Comparison of ENCODE assay signal across 25 cellular contexts in the genomic region with DNA sequence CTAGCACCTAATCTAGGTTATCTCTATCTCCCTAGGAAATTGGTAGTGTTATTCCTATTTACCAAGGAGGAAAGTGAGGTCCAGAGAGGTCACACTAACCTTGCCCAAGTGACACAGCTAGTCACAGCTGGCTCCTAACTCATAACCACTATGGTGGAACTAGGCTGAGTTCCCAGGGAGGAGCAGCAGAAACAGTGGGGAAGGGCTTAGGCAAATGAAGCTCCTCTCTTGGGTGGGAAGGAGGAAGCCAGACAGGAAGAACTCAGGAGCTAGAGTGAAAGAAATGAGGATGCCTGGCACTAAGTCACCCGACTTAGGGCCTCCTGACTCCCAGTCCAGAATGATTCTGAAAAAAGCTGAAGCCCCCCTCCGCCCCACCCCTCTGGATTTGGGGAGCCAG. TPM values are rescaled to one million over a fixed set of nuclear protein-coding genes. Genes with fewer than 3 reads are reported as not detected.
DNase-seq lines count a peak whose midpoint lies in the region; ATAC-seq and TF ChIP-seq lines count a peak whose summit lies in the region.
"Had no signal": no experiment of that assay in that cellular context is flagged by ENCODE, and none has a peak within 500 bp of the region (broad histone marks: within the 10 kb centered on the region; RNA-seq: fewer than 3 reads in every experiment).

No MANE protein-coding gene starts in this region.

- in situ Hi-C loops in gastrocnemius medialis (cut with MboI; ENCODE audit: low sequenced_read_pairs in 4 of 4), result no loop called here

- no peak overlapping the region for H3K23ac ChIP-seq in mesenchymal stem cell (ENCODE audit: low read length in 2 of 2)

- no peak overlapping the region for H3K4ac ChIP-seq in mesenchymal stem cell (ENCODE audit: low read depth in 1 of 2, low read length in 2 of 2)

- no peak overlapping the region for H2BK15ac ChIP-seq in mesenchymal stem cell (ENCODE audit: low read depth, poor library complexity, severe bottlenecking)

- peak overlapping the region; percentile 22 for H3K27ac Mint-ChIP-seq in chondrocyte (ENCODE audit: unreplicated experiment)
- H3K27ac Mint-ChIP-seq in nephron progenitor cell, result peak overlapping the region; percentile 64
- H3K27ac Mint-ChIP-seq: dendritic cell treated with granulocyte-macrophage colony-stimulating factor and Interleukin-4, amounts not matched to agents 40 ng/mL and 50 ng/mL, for 4 days; memory B cell had no signal

- 100% methylated on average over 2 of the region's 2 CpGs for WGBS in mesenchymal stem cell

- POLR2A ChIA-PET in A673 (lab: Charles Lee; ENCODE audit: low non-redundant PET), result no interaction called here

- no peak overlapping the region for H3K14ac ChIP-seq in mesenchymal stem cell (ENCODE audit: low read length in 2 of 2)

- H3K27ac ChIP-seq in A673 (ENCODE audit: low read depth, low read length, poor library complexity, severe bottlenecking) (peak overlapping the region; percentile 72), mesenchymal stem cell (ENCODE audit: low read length, poor library complexity, severe bottlenecking) (no peak overlapping the region), gastrocnemius medialis (no peak overlapping the region)
- H3K27ac ChIP-seq: adrenal gland, thoracic aorta had no signal

- H2BK5ac ChIP-seq in mesenchymal stem cell (ENCODE audit: low read depth, low read length, poor library complexity, severe bottlenecking), result no peak overlapping the region

- H3K4me1 ChIP-seq in A673 (ENCODE audit: insufficient read depth, low read length, poor library complexity, severe bottlenecking), result peaks cover 61% of the 10 kb centered on the region
- peaks cover 14% of the 10 kb centered on the region for H3K4me1 ChIP-seq in mesenchymal stem cell (ENCODE audit: control insufficient read depth, insufficient read depth, low read depth, low read length)
- H3K4me1 ChIP-seq in gastrocnemius medialis, result peaks cover 15 to 24% of the 10 kb centered on the region in 2 donors
- H3K4me1 ChIP-seq: BE2C had no signal

- H3K9me3 Mint-ChIP-seq in chondrocyte (ENCODE audit: low read depth) (no peaks in the 10 kb centered on the region), nephron progenitor cell (no peaks in the 10 kb centered on the region)
- H3K9me3 Mint-ChIP-seq: dendritic cell treated with granulocyte-macrophage colony-stimulating factor and Interleukin-4, amounts not matched to agents 40 ng/mL and 50 ng/mL, for 4 days; memory B cell had no signal

- no peak overlapping the region for H3K4me3 ChIP-seq in A673 (ENCODE audit: low read depth, low read length, poor library complexity, severe bottlenecking)
- H3K4me3 ChIP-seq in mesenchymal stem cell (ENCODE audit: insufficient read depth in 1 of 2, low read depth in 1 of 2, low read length in 2 of 2), result no peak overlapping the region
- no peak overlapping the region for H3K4me3 ChIP-seq in gastrocnemius medialis
- H3K4me3 ChIP-seq: adrenal gland, smooth muscle cell, thoracic aorta had no signal

- intact Hi-C loops in A673 (cut with micrococcal nuclease; ENCODE audit: unreplicated experiment) (no loop called here), gastrocnemius medialis (cut with DNase I; ENCODE audit: low total_unique reads) (no loop called here)

- no peak overlapping the region for H3K18ac ChIP-seq in mesenchymal stem cell (ENCODE audit: low read depth in 1 of 2, low read length in 2 of 2)

- H4K91ac ChIP-seq in mesenchymal stem cell (ENCODE audit: low read length), result no peak overlapping the region

- no peak for ATAC-seq in HG02678 (IDR thresholded peaks at IDR 0.05; ENCODE audit: unreplicated experiment)
- ATAC-seq in gastrocnemius medialis, result no peak
- ATAC-seq: Right ventricle myocardium inferior had no signal

- H3K27me3 ChIP-seq in A673 (replicated peaks; ENCODE audit: insufficient read depth, low read depth, low read length, poor library complexity) (no peaks in the 10 kb centered on the region), mesenchymal stem cell (ENCODE audit: control insufficient read depth in 1 of 2, insufficient read depth in 1 of 2, low read length in 2 of 2) (no peaks in the 10 kb centered on the region), gastrocnemius medialis (no peaks in the 10 kb centered on the region)
- H3K27me3 ChIP-seq: adrenal gland, BE2C had no signal

- no peak overlapping the region for H3K4me3 Mint-ChIP-seq in chondrocyte (ENCODE audit: unreplicated experiment)
- H3K4me3 Mint-ChIP-seq in nephron progenitor cell, result no peak overlapping the region
- H3K4me3 Mint-ChIP-seq: dendritic cell treated with granulocyte-macrophage colony-stimulating factor and Interleukin-4, amounts not matched to agents 40 ng/mL and 50 ng/mL, for 4 days; memory B cell had no signal

- peaks cover 2% of the 10 kb centered on the region for H3K79me1 ChIP-seq in mesenchymal stem cell (replicated peaks; ENCODE audit: low read length, poor library complexity, severe bottlenecking)

- DNase-seq in A673 (ENCODE audit: low spot score), result peak; percentile 60
- DNase-seq in Kasumi-1 (lab: John Stamatoyannopoulos, UW), result peak; percentile 61 to 63
- no peak for DNase-seq in chondrocyte (ENCODE audit: low spot score)
- DNase-seq in nephron progenitor cell, result no peak
- no peak for DNase-seq in mesenchymal stem cell
- no peak for DNase-seq in gastrocnemius medialis
- DNase-seq in central memory CD4-positive, alpha-beta T cell, result no peak
- DNase-seq: activated CD4-positive, alpha-beta T cell treated with anti-CD3 and anti-CD28 coated beads, Interleukin-2, amount 50 U/mL, for 4 hours; activated CD8-positive, alpha-beta memory T cell treated with anti-CD3 and anti-CD28 coated beads, Interleukin-2, amount 50 U/mL, for 48 hours; activated gamma-delta T cell; adrenal gland; BE2C; DMS79 treated with DMSO at 0.1 percent for 48 hours; HCEC 1CT; NCI-H1105; NCI-H446; occipital lobe; OCI-M1; retina had no signal

- H3K36me3 ChIP-seq in A673 (ENCODE audit: insufficient read depth, low read length, poor library complexity, severe bottlenecking) (peaks cover 38% of the 10 kb centered on the region), mesenchymal stem cell (ENCODE audit: control insufficient read depth in 1 of 2, insufficient read depth in 2 of 2, low read depth in 1 of 2, low read length in 2 of 2) (peaks cover 45 to 53% of the 10 kb centered on the region in 2 experiments), gastrocnemius medialis (peaks cover 0 to 34% of the 10 kb centered on the region in 2 donors)

- H3K4me1 Mint-ChIP-seq in chondrocyte (ENCODE audit: low read depth) (peaks cover 17% of the 10 kb centered on the region), nephron progenitor cell (peaks cover 50% of the 10 kb centered on the region)

- H2AK5ac ChIP-seq in mesenchymal stem cell (ENCODE audit: low read length, severe bottlenecking), result no peak overlapping the region

- no peak for TF ChIP-seq POLR2A in gastrocnemius medialis (IDR thresholded peaks at IDR 0.05)

- H3K36me3 Mint-ChIP-seq in chondrocyte (ENCODE audit: low read depth), result peaks cover 24% of the 10 kb centered on the region
- peaks cover 52% of the 10 kb centered on the region for H3K36me3 Mint-ChIP-seq in nephron progenitor cell (ENCODE audit: low read depth)

- H3K9me3 ChIP-seq in A673 (ENCODE audit: low read depth, low read length, poor library complexity, severe bottlenecking), result no peaks in the 10 kb centered on the region
- H3K9me3 ChIP-seq in mesenchymal stem cell (ENCODE audit: control insufficient read depth, low read length), result no peaks in the 10 kb centered on the region
- H3K9me3 ChIP-seq in gastrocnemius medialis, result no peaks in the 10 kb centered on the region
- H3K9me3 ChIP-seq: adrenal gland, BE2C, thoracic aorta had no signal

- H3K4me2 ChIP-seq in mesenchymal stem cell (ENCODE audit: low read length, poor library complexity, severe bottlenecking), result no peak overlapping the region
- H3K4me2 ChIP-seq: smooth muscle cell had no signal

- no peak overlapping the region for H2AFZ ChIP-seq in mesenchymal stem cell (ENCODE audit: low read depth, low read length)

- H4K8ac ChIP-seq in mesenchymal stem cell (ENCODE audit: low read length), result no peak overlapping the region

- no peak overlapping the region for H2BK120ac ChIP-seq in mesenchymal stem cell (ENCODE audit: low read depth, low read length)

- H3K9ac ChIP-seq in mesenchymal stem cell (ENCODE audit: low read length), result no peak overlapping the region

- H3K27me3 Mint-ChIP-seq in chondrocyte (ENCODE audit: low read depth) (no peaks in the 10 kb centered on the region), nephron progenitor cell (ENCODE audit: low read depth, poor library complexity) (peaks cover 7% of the 10 kb centered on the region)
- H3K27me3 Mint-ChIP-seq: dendritic cell treated with granulocyte-macrophage colony-stimulating factor and Interleukin-4, amounts not matched to agents 40 ng/mL and 50 ng/mL, for 4 days; memory B cell had no signal

- TF ChIP-seq CTCF in A673 (conservative IDR thresholded peaks at IDR 0.05; ENCODE audit: low read depth, low read length), result no peak
- no peak for TF ChIP-seq CTCF in chondrocyte (IDR thresholded peaks at IDR 0.05)
- TF ChIP-seq CTCF in nephron progenitor cell (IDR thresholded peaks at IDR 0.05), result no peak
- no peak for TF ChIP-seq CTCF in gastrocnemius medialis (IDR thresholded peaks at IDR 0.05 in 4 of 5, conservative IDR thresholded peaks at IDR 0.05 in 1 of 5)

- CTCF ChIA-PET in A673 (lab: Charles Lee), result interaction anchor here (1.2 kb wide), 1 partner anchor 59 kb away, joined by 4 read pairs; a partner anchor contains a TSS

- no peak overlapping the region for H2BK12ac ChIP-seq in mesenchymal stem cell (ENCODE audit: low read length in 2 of 2)

- no TSS peak for BruUV-seq in A673 (replicated peaks; lab: Mats Ljungman, UMichigan)

RNA-seq across cellular contexts. Expression of a gene that starts 34.5 kb away (rescaled TPM):
- 128 and 133 TPM in 2 replicates for total RNA-seq in A673 (2021)
- total RNA-seq in chondrocyte, result 51.3 to 65.5 TPM (median 56.8 TPM) in 3 replicates
- 72.7 TPM for polyA plus RNA-seq in mesenchymal stem cell (2013, experiment 1 of 2)
- 70.2 TPM for polyA plus RNA-seq in mesenchymal stem cell (2013, experiment 2 of 2)
- total RNA-seq in gastrocnemius medialis, result 10 to 100 TPM; 43.8 to 57.6 (median 53.4) TPM

RNA-seq across cellular contexts. Expression of a gene that starts 34.8 kb away (rescaled TPM):
- total RNA-seq in A673 (2021), result 45.6 and 47.6 TPM in 2 replicates
- total RNA-seq in chondrocyte, result 38.9 to 48.7 TPM (median 42.6 TPM) in 3 replicates
- 55.6 TPM for polyA plus RNA-seq in mesenchymal stem cell (2013, experiment 1 of 2)
- polyA plus RNA-seq in mesenchymal stem cell (2013, experiment 2 of 2), result 53.4 TPM
- 10 to 100 TPM; 15.4 to 24.1 (median 20.7) TPM for total RNA-seq in gastrocnemius medialis

RNA-seq across cellular contexts. Expression of a gene that starts 59.0 kb away (rescaled TPM):
- total RNA-seq in A673 (2021) (38.1 and 43.6 TPM in 2 replicates), chondrocyte (10.0 to 22.3 TPM (median 21.8 TPM) in 3 replicates), gastrocnemius medialis (10 to 100 TPM; 11.7 to 20.0 (median 17.2) TPM)
- polyA plus RNA-seq in mesenchymal stem cell (2013, experiment 1 of 2), result 37.6 TPM
- polyA plus RNA-seq in mesenchymal stem cell (2013, experiment 2 of 2), result 39.4 TPM

Comparison
In these comparisons a context has a peak if more than half of its experiments do, and no peak if none do; other contexts are left out.
1. DNase-seq: peak in A673 (single experiment) and Kasumi-1 (2 of 2); none in chondrocyte (single experiment), nephron progenitor cell (single experiment), mesenchymal stem cell (single experiment), gastrocnemius medialis (0 of 2) and central memory CD4-positive, alpha-beta T cell (single experiment).